In the genomic region with DNA sequence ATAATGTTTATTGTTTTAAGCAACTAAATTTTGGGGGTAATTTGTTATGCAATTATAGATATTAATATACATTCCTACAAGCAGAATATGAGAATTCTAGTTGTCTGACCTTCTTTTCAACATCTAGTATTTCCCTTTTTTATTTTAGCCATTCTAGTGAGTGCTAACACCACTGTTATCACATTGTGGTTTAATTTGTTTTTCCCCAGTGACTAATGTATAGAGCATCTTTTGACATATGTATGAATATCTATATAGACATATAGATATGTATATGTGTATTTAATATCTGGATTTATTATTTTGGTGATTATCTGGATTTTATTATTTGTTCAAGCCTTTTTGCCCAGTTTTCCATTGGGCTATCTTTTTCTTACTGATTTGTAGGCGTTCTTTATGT, we compare ENCODE assay signal across 25 cellular contexts.
DNase-seq lines count a peak whose midpoint lies in the region; ATAC-seq and TF ChIP-seq lines count a peak whose summit lies in the region.
"Had no signal": no experiment of that assay in that cellular context is flagged by ENCODE, and none has a peak within 500 bp of the region (broad histone marks: within the 10 kb centered on the region; RNA-seq: fewer than 3 reads in every experiment).

No MANE protein-coding gene starts in this region.

- H3K9me3 ChIP-seq in CD8-positive, alpha-beta memory T cell (ENCODE audit: low read length): no peaks in the 10 kb centered on the region
- no peaks in the 10 kb centered on the region for H3K9me3 ChIP-seq in neutrophil
- H3K9me3 ChIP-seq in mesenchymal stem cell (ENCODE audit: control insufficient read depth, low read length): no peaks in the 10 kb centered on the region
- H3K9me3 ChIP-seq in effector memory CD4-positive, alpha-beta T cell (ENCODE audit: control insufficient read depth, low read length): no peaks in the 10 kb centered on the region
- H3K9me3 ChIP-seq: HAP-1, SJCRH30 had no signal

- no peak overlapping the region for H4K8ac ChIP-seq in mesenchymal stem cell (ENCODE audit: low read length)

- H3K14ac ChIP-seq in mesenchymal stem cell (ENCODE audit: low read length in 2 of 2): no peak overlapping the region

- no peak overlapping the region for H2BK15ac ChIP-seq in mesenchymal stem cell (ENCODE audit: low read depth, poor library complexity, severe bottlenecking)

- no peaks in the 10 kb centered on the region for H3K27me3 ChIP-seq in CD8-positive, alpha-beta memory T cell (ENCODE audit: insufficient read depth, low read length, poor library complexity, severe bottlenecking)
- H3K27me3 ChIP-seq in neutrophil (no peaks in the 10 kb centered on the region), mesenchymal stem cell (ENCODE audit: control insufficient read depth in 1 of 2, insufficient read depth in 1 of 2, low read length in 2 of 2) (no peaks in the 10 kb centered on the region)
- no peaks in the 10 kb centered on the region for H3K27me3 ChIP-seq in effector memory CD4-positive, alpha-beta T cell (replicated peaks; ENCODE audit: control insufficient read depth, insufficient read depth, low read length, poor library complexity, severe bottlenecking)
- H3K27me3 ChIP-seq: SJCRH30 had no signal

- no peak overlapping the region for H2AK5ac ChIP-seq in mesenchymal stem cell (ENCODE audit: low read length, severe bottlenecking)

- POLR2A ChIA-PET in CD8-positive, alpha-beta memory T cell (lab: Charles Lee): no interaction called here

- H3K36me3 Mint-ChIP-seq in CD8-positive, alpha-beta memory T cell: peaks cover 0 to 4% (median 1%) of the 10 kb centered on the region in 3 donors
- peaks cover 15% of the 10 kb centered on the region for H3K36me3 Mint-ChIP-seq in activated naive CD8-positive, alpha-beta T cell treated with anti-CD3 and anti-CD28 coated beads, Interleukin-2, amount 50 U/mL, for 24 hours (ENCODE audit: low read depth)

- H2BK120ac ChIP-seq in mesenchymal stem cell (ENCODE audit: low read depth, low read length): no peak overlapping the region

- in situ Hi-C loops in GM13976 (cut with MboI; ENCODE audit: low sequenced_read_pairs, unreplicated experiment): no loop called here

- no peak overlapping the region for H3K27ac ChIP-seq in CD8-positive, alpha-beta memory T cell (ENCODE audit: low read depth, low read length)
- H3K27ac ChIP-seq in neutrophil: peak overlapping the region; percentile 78
- H3K27ac ChIP-seq in mesenchymal stem cell (ENCODE audit: low read length, poor library complexity, severe bottlenecking): no peak overlapping the region
- no peak overlapping the region for H3K27ac ChIP-seq in effector memory CD4-positive, alpha-beta T cell (ENCODE audit: insufficient read depth, low read length, poor library complexity, severe bottlenecking)
- H3K27ac ChIP-seq: A549, C4-2B, PC-9, SJCRH30 had no signal

- H3K4ac ChIP-seq in mesenchymal stem cell (ENCODE audit: low read depth in 1 of 2, low read length in 2 of 2): no peak overlapping the region

- TF ChIP-seq CTCF in neutrophil (IDR thresholded peaks at IDR 0.05) (no peak), GM13976 (IDR thresholded peaks at IDR 0.05; ENCODE audit: borderline replicate concordance, control extremely low read depth, extremely low read depth, insufficient read depth, missing control alignments) (no peak)

- no peak overlapping the region for H2AFZ ChIP-seq in mesenchymal stem cell (ENCODE audit: low read depth, low read length)
- H2AFZ ChIP-seq: GM23338, PC-9 had no signal

- H3K27ac Mint-ChIP-seq in CD8-positive, alpha-beta memory T cell: peak overlapping the region in 6 of 8 donors; percentile 22 to 83 (median 58)
- H3K27ac Mint-ChIP-seq in activated naive CD8-positive, alpha-beta T cell treated with anti-CD3 and anti-CD28 coated beads, Interleukin-2, amount 50 U/mL, for 24 hours: peak overlapping the region; percentile 50
- H3K27ac Mint-ChIP-seq: B cell, GM23338 had no signal

- no peak overlapping the region for H3K4me2 ChIP-seq in mesenchymal stem cell (ENCODE audit: low read length, poor library complexity, severe bottlenecking)
- H3K4me2 ChIP-seq: A549, GM23338, PC-9 had no signal

- no peak overlapping the region for H3K9ac ChIP-seq in mesenchymal stem cell (ENCODE audit: low read length)

- H3K4me3 ChIP-seq in CD8-positive, alpha-beta memory T cell (ENCODE audit: low read length): no peak overlapping the region
- H3K4me3 ChIP-seq in neutrophil (ENCODE audit: low read depth in 1 of 2, low read length in 1 of 2): no peak overlapping the region
- no peak overlapping the region for H3K4me3 ChIP-seq in mesenchymal stem cell (ENCODE audit: insufficient read depth in 1 of 2, low read depth in 1 of 2, low read length in 2 of 2)
- no peak overlapping the region for H3K4me3 ChIP-seq in effector memory CD4-positive, alpha-beta T cell (ENCODE audit: insufficient read depth, low read depth, low read length, poor library complexity, severe bottlenecking)
- H3K4me3 ChIP-seq: A549, GM23338, HAP-1, PC-9, SJCRH30 had no signal

- CTCF ChIA-PET in CD8-positive, alpha-beta memory T cell (lab: Charles Lee): no interaction called here

- peaks cover 31% of the 10 kb centered on the region for H3K4me1 ChIP-seq in CD8-positive, alpha-beta memory T cell (ENCODE audit: insufficient read depth, low read length)
- H3K4me1 ChIP-seq in neutrophil (ENCODE audit: control insufficient read depth in 1 of 2, insufficient read depth in 1 of 2, low read depth in 1 of 2, low read length in 1 of 2) (peaks cover 51 to 56% of the 10 kb centered on the region in 2 experiments), mesenchymal stem cell (ENCODE audit: control insufficient read depth, insufficient read depth, low read depth, low read length) (no peaks in the 10 kb centered on the region)
- H3K4me1 ChIP-seq in effector memory CD4-positive, alpha-beta T cell (ENCODE audit: control insufficient read depth, insufficient read depth, low read length, poor library complexity, severe bottlenecking): peaks cover 15% of the 10 kb centered on the region
- H3K4me1 ChIP-seq: HAP-1, SJCRH30 had no signal

- H3K27me3 Mint-ChIP-seq in CD8-positive, alpha-beta memory T cell: no peaks in the 10 kb centered on the region
- H3K27me3 Mint-ChIP-seq in activated naive CD8-positive, alpha-beta T cell treated with anti-CD3 and anti-CD28 coated beads, Interleukin-2, amount 50 U/mL, for 24 hours: no peaks in the 10 kb centered on the region
- H3K27me3 Mint-ChIP-seq: B cell had no signal

- peaks cover 56 to 70% (median 64%) of the 10 kb centered on the region in 3 donors for H3K4me1 Mint-ChIP-seq in CD8-positive, alpha-beta memory T cell
- peaks cover 64% of the 10 kb centered on the region for H3K4me1 Mint-ChIP-seq in activated naive CD8-positive, alpha-beta T cell treated with anti-CD3 and anti-CD28 coated beads, Interleukin-2, amount 50 U/mL, for 24 hours
- H3K4me1 Mint-ChIP-seq: GM23338 had no signal

- H4K91ac ChIP-seq in mesenchymal stem cell (ENCODE audit: low read length): no peak overlapping the region

- ATAC-seq in activated naive CD8-positive, alpha-beta T cell treated with anti-CD3 and anti-CD28 coated beads, Interleukin-2, amount 50 U/mL, for 24 hours: no peak
- ATAC-seq: A549, GM23338, Right ventricle myocardium inferior, SK-N-SH treated with all-trans-retinoic acid at 6 μM for 48 hours had no signal

- H2BK5ac ChIP-seq in mesenchymal stem cell (ENCODE audit: low read depth, low read length, poor library complexity, severe bottlenecking): no peak overlapping the region

- peaks cover 16% of the 10 kb centered on the region for H3K79me1 ChIP-seq in mesenchymal stem cell (replicated peaks; ENCODE audit: low read length, poor library complexity, severe bottlenecking)

- H3K9me3 Mint-ChIP-seq in CD8-positive, alpha-beta memory T cell: no peaks in the 10 kb centered on the region
- no peaks in the 10 kb centered on the region for H3K9me3 Mint-ChIP-seq in activated naive CD8-positive, alpha-beta T cell treated with anti-CD3 and anti-CD28 coated beads, Interleukin-2, amount 50 U/mL, for 24 hours
- H3K9me3 Mint-ChIP-seq: GM23338 had no signal

- no peak overlapping the region for H2BK12ac ChIP-seq in mesenchymal stem cell (ENCODE audit: low read length in 2 of 2)

- no CpG with 5 or more reads among the region's 1 CpG for WGBS in mesenchymal stem cell

- no peak overlapping the region for H3K4me3 Mint-ChIP-seq in CD8-positive, alpha-beta memory T cell
- H3K4me3 Mint-ChIP-seq in activated naive CD8-positive, alpha-beta T cell treated with anti-CD3 and anti-CD28 coated beads, Interleukin-2, amount 50 U/mL, for 24 hours: no peak overlapping the region
- H3K4me3 Mint-ChIP-seq: B cell, GM23338 had no signal

- no peak overlapping the region for H3K23ac ChIP-seq in mesenchymal stem cell (ENCODE audit: low read length in 2 of 2)

- H3K36me3 ChIP-seq in CD8-positive, alpha-beta memory T cell (ENCODE audit: insufficient read depth, low read length): no peaks in the 10 kb centered on the region
- H3K36me3 ChIP-seq in neutrophil (no peaks in the 10 kb centered on the region), mesenchymal stem cell (ENCODE audit: control insufficient read depth in 1 of 2, insufficient read depth in 2 of 2, low read depth in 1 of 2, low read length in 2 of 2) (no peaks in the 10 kb centered on the region)
- no peaks in the 10 kb centered on the region for H3K36me3 ChIP-seq in effector memory CD4-positive, alpha-beta T cell (ENCODE audit: control insufficient read depth, insufficient read depth, low read length)
- H3K36me3 ChIP-seq: HAP-1, SJCRH30 had no signal

- DNase-seq in CD8-positive, alpha-beta memory T cell: no peak
- no peak for DNase-seq in activated naive CD8-positive, alpha-beta T cell treated with anti-CD3 and anti-CD28 coated beads, Interleukin-2, amount 50 U/mL, for 24 hours
- no peak for DNase-seq in mesenchymal stem cell
- DNase-seq in medulla oblongata (ENCODE audit: extremely low spot score): no peak
- no peak for DNase-seq in GM13976 (ENCODE audit: low spot score)
- DNase-seq in effector memory CD4-positive, alpha-beta T cell: no peak
- DNase-seq: COR-L47, DMS53, MV-4-11, NCI-H1105, NCI-H146, NCI-H1930, NCI-H2107, NCI-H524, NCI-H774, PC-9, SJCRH30 had no signal

- no peak overlapping the region for H3K18ac ChIP-seq in mesenchymal stem cell (ENCODE audit: low read depth in 1 of 2, low read length in 2 of 2)
